ENCODE assay signal across 17 cellular contexts in genomic region chr11:1356007-1356435, GRCh38. TPM values are rescaled to one million over a fixed set of nuclear protein-coding genes. Genes with fewer than 3 reads are reported as not detected.
A peak's percentile ranks its signal among the peaks of the same experiment; 100 is the strongest.
DNase-seq lines count a peak whose midpoint lies in the region; ATAC-seq, FAIRE-seq and TF ChIP-seq lines count a peak whose summit lies in the region.
"Had no signal": no experiment of that assay in that cellular context is flagged by ENCODE, and none has a peak within 500 bp of the region (broad histone marks: within the 10 kb centered on the region; RNA-seq: fewer than 3 reads in every experiment).

No MANE protein-coding gene starts in this region.

- POLR2A ChIA-PET in HEK293 (lab: Yijun Ruan, JAX): no interaction called here

- H3K36me3 ChIP-seq in HEK293 (ENCODE audit: control insufficient read depth in 2 of 2, insufficient read depth in 1 of 2, low read length in 2 of 2) (no peaks in the 10 kb centered on the region), small intestine (ENCODE audit: control insufficient read depth in 2 of 2, insufficient read depth in 2 of 2, low read length in 2 of 2) (no peaks in the 10 kb centered on the region)
- H3K36me3 ChIP-seq: HAP-1 had no signal

- WGBS in small intestine, 3 donors: 14 to 47% (median 26%) methylated on average over 14 of the region's 14 CpGs

- TF ChIP-seq CTCF in HEK293 (tag by site-specific recombination; IDR thresholded peaks at IDR 0.05): no peak
- TF ChIP-seq CTCF in fibroblast of the aortic adventitia (IDR thresholded peaks at IDR 0.05; ENCODE audit: insufficient read depth, low read length): no peak

- DNase-seq in T-helper 17 cell (no peak), fibroblast of the aortic adventitia (ENCODE audit: low read depth) (peak; percentile 15), small intestine (peak; percentile 29), NCI-H187 (lab: John Stamatoyannopoulos, UW) (no peak), germinal center (ENCODE audit: low spot score) (no peak), NAMALWA (ENCODE audit: low spot score) (no peak)
- DNase-seq: CD4-positive, alpha-beta T cell; GF-D8; NCI-H146; NCI-H69; NK-92 treated with Interleukin-12 subunit alpha and Interleukin-12 subunit beta, amount 100 ng/mL, for 24 hours; PC-3 had no signal

- H3K27ac ChIP-seq in HEK293 (ENCODE audit: extremely low read depth, low read depth, low read length): no peak overlapping the region
- no peak overlapping the region for H3K27ac ChIP-seq in small intestine (ENCODE audit: low read depth in 1 of 2, low read length in 1 of 2)

- ATAC-seq in T-helper 17 cell (no peak), HG03460 (IDR thresholded peaks at IDR 0.05; ENCODE audit: unreplicated experiment) (no peak)
- ATAC-seq: PC-3, Right ventricle myocardium inferior had no signal

- H3K27ac Mint-ChIP-seq in T-helper 17 cell: peak overlapping the region; percentile 78
- H3K27ac Mint-ChIP-seq: B cell; CD4-positive, alpha-beta T cell had no signal

- peak overlapping the region; percentile 33 for H3K4me3 Mint-ChIP-seq in T-helper 17 cell
- H3K4me3 Mint-ChIP-seq: B cell; CD4-positive, alpha-beta T cell had no signal

- CTCF ChIA-PET in HEK293 (lab: Yijun Ruan, JAX): no interaction called here

- no peaks in the 10 kb centered on the region for H3K27me3 ChIP-seq in small intestine (ENCODE audit: control insufficient read depth in 2 of 2, insufficient read depth in 2 of 2, low read length in 2 of 2)

- H3K36me3 Mint-ChIP-seq in T-helper 17 cell (ENCODE audit: low read depth): peaks cover 7% of the 10 kb centered on the region

- H3K9me3 ChIP-seq in HEK293 (ENCODE audit: control insufficient read depth, insufficient read depth, low read depth, low read length) (no peaks in the 10 kb centered on the region), T-helper 17 cell (ENCODE audit: control insufficient read depth, low read length, poor library complexity, severe bottlenecking) (no peaks in the 10 kb centered on the region), small intestine (ENCODE audit: control insufficient read depth, low read depth) (no peaks in the 10 kb centered on the region)
- H3K9me3 ChIP-seq: HAP-1 had no signal

- H3K4me1 ChIP-seq in HEK293 (ENCODE audit: control insufficient read depth, insufficient read depth, low read length): no peaks in the 10 kb centered on the region
- H3K4me1 ChIP-seq in small intestine (ENCODE audit: control insufficient read depth in 2 of 2, insufficient read depth in 1 of 2, low read depth in 1 of 2, low read length in 1 of 2): no peaks in the 10 kb centered on the region
- H3K4me1 ChIP-seq: HAP-1 had no signal

- peaks cover 7% of the 10 kb centered on the region for H3K4me1 Mint-ChIP-seq in T-helper 17 cell
- H3K4me1 Mint-ChIP-seq: B cell had no signal

- H3K27me3 Mint-ChIP-seq in T-helper 17 cell: peaks cover 24% of the 10 kb centered on the region

- no peak for FAIRE-seq in small intestine (lab: Jason Lieb, UNC)

- H3K4me3 ChIP-seq in HEK293 (ENCODE audit: low read depth, low read length) (no peak overlapping the region), fibroblast of the aortic adventitia (ENCODE audit: low read depth, low read length) (no peak overlapping the region), small intestine (ENCODE audit: low read depth in 1 of 2, low read length in 2 of 2) (no peak overlapping the region)
- H3K4me3 ChIP-seq: HAP-1 had no signal

TF ChIP-seq in HEK293, 187 proteins besides CTCF, POLR2A, EP300 and RAD21 (continues in another document):
- no peak for TF ChIP-seq ZNF600 (tag by site-specific recombination; IDR thresholded peaks at IDR 0.05)
- no peak for TF ChIP-seq ZNF366 (tag by site-specific recombination; conservative IDR thresholded peaks at IDR 0.05)
- no peak for TF ChIP-seq KLF1 (tag by site-specific recombination; IDR thresholded peaks at IDR 0.05)
- peak; percentile 95 for TF ChIP-seq ZNF596 (tag by site-specific recombination; IDR thresholded peaks at IDR 0.05)
- TF ChIP-seq, protein P1, sequence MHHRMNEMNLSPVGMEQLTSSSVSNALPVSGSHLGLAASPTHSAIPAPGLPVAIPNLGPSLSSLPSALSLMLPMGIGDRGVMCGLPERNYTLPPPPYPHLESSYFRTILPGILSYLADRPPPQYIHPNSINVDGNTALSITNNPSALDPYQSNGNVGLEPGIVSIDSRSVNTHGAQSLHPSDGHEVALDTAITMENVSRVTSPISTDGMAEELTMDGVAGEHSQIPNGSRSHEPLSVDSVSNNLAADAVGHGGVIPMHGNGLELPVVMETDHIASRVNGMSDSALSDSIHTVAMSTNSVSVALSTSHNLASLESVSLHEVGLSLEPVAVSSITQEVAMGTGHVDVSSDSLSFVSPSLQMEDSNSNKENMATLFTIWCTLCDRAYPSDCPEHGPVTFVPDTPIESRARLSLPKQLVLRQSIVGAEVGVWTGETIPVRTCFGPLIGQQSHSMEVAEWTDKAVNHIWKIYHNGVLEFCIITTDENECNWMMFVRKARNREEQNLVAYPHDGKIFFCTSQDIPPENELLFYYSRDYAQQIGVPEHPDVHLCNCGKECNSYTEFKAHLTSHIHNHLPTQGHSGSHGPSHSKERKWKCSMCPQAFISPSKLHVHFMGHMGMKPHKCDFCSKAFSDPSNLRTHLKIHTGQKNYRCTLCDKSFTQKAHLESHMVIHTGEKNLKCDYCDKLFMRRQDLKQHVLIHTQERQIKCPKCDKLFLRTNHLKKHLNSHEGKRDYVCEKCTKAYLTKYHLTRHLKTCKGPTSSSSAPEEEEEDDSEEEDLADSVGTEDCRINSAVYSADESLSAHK (tag by site-specific recombination; IDR thresholded peaks at IDR 0.05): no peak
- TF ChIP-seq, protein P2, sequence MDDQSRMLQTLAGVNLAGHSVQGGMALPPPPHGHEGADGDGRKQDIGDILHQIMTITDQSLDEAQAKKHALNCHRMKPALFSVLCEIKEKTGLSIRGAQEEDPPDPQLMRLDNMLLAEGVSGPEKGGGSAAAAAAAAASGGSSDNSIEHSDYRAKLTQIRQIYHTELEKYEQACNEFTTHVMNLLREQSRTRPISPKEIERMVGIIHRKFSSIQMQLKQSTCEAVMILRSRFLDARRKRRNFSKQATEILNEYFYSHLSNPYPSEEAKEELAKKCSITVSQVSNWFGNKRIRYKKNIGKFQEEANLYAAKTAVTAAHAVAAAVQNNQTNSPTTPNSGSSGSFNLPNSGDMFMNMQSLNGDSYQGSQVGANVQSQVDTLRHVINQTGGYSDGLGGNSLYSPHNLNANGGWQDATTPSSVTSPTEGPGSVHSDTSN (CRISPR knock-in tag; IDR thresholded peaks at IDR 0.05): no peak
- no peak for TF ChIP-seq ZEB2 (tag by site-specific recombination; IDR thresholded peaks at IDR 0.05)
- no peak for TF ChIP-seq INSM2 (tag by site-specific recombination; IDR thresholded peaks at IDR 0.05)
- TF ChIP-seq ZNF223 (tag by site-specific recombination; IDR thresholded peaks at IDR 0.05): no peak
- no peak for TF ChIP-seq ZNF184 (tag by site-specific recombination; IDR thresholded peaks at IDR 0.05)
- TF ChIP-seq EGR2 (tag by site-specific recombination; IDR thresholded peaks at IDR 0.05; ENCODE audit: low read depth): peak; percentile 93
- no peak for TF ChIP-seq ZNF354C (tag by site-specific recombination; IDR thresholded peaks at IDR 0.05; ENCODE audit: borderline replicate concordance, low read depth)
- no peak for TF ChIP-seq PRDM6 (tag by site-specific recombination; IDR thresholded peaks at IDR 0.05)
- no peak for TF ChIP-seq ZNF221 (tag by site-specific recombination; IDR thresholded peaks at IDR 0.05; ENCODE audit: borderline replicate concordance)
- TF ChIP-seq ZBTB21 (tag by site-specific recombination; IDR thresholded peaks at IDR 0.05): no peak

RNA-seq across cellular contexts. Expression of gene BRSK2, which starts 33.7 kb away (rescaled TPM):
- under 1 TPM; 0.23 to 0.25 TPM for total RNA-seq in T-helper 17 cell
- 0.36 TPM in 1 of 2 replicates, not detected in the other for total RNA-seq in fibroblast of the aortic adventitia (ENCODE audit: low replicate concordance)
- polyA plus RNA-seq in small intestine: 1 to 10 TPM in 1 of 3 donors, under 1 TPM in 1, not detected in 1; 0.27 to 3.3 TPM

RNA-seq across cellular contexts. Expression of gene TOLLIP, which starts 46.6 kb away (rescaled TPM):
- 10 to 100 TPM; 40.2 to 56.3 TPM for total RNA-seq in T-helper 17 cell
- 18.3 and 25.4 TPM in 2 replicates for total RNA-seq in fibroblast of the aortic adventitia (ENCODE audit: low replicate concordance)
- 10 to 100 TPM; 33.1 to 41.2 (median 40.8) TPM for polyA plus RNA-seq in small intestine

Comparison
In these comparisons a context has a peak if more than half of its experiments do, and no peak if none do; other contexts are left out.
1. DNase-seq: peak in fibroblast of the aortic adventitia (single experiment) and small intestine (single experiment); none in T-helper 17 cell (0 of 3), NCI-H187 (0 of 2), germinal center (single experiment) and NAMALWA (single experiment).